In the genomic region with DNA sequence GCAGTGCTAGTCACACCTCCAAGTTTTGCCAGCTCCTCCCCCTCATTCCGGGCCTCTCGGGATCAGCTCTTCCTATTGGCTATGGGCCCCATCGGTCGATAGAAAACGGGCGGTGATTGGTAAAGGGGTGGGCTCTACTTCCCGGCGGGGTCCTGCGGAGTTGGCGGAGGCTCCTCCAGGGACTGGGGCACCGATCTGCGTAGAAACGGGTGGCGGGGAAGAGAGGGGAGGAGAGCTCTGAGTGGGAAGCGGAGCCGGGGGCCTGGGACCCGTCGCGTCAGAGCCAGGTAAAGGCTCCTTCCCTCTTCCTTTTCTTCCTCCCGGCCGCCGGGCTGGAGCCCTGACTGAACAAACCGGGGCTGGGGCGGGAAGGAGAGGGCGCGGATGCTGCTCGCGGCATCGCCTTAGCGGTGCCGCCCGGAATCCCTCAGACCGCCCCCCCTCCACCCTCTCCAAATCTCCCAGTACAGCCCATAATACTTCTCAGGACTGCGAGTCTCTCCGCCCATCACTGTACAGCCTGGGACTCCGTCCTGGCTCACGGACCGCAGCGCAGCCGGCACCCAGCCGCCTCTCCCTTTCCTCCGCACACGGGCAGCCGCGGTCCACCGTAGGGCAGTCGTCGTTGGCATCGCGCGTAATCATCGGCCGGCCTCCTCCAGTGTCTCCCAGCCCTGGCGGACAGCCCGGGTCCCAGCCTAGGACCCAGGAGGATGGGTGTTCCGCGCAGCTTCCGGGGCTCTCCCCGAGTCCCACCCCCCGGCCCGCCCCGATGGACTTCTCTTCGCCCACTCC, we compare ENCODE assay signal across 8 cellular contexts. TPM values are rescaled to one million over a fixed set of nuclear protein-coding genes. Genes with fewer than 3 reads are reported as not detected.
DNase-seq lines count a peak whose midpoint lies in the region; ATAC-seq and TF ChIP-seq lines count a peak whose summit lies in the region.
"Not testable (repeated sequence)": the region's sequence is repeated elsewhere in the genome, so short reads cannot be mapped to it uniquely, and the experiment has no call there.

A gene (plus strand): TSS at position 178 of the 795 bp plus-strand sequence. CDS start 2,430 bp downstream, outside the sequence.

- not testable (repeated sequence) for H3K27me3 Mint-ChIP-seq in naive B cell

- in situ Hi-C loops in Caki2 (cut with HindIII; ENCODE audit: low pct_unique_long_range_greater_than_20kb, low sequenced_read_pairs): not testable (repeated sequence)

- TF ChIP-seq CTCF in NB4 (IDR thresholded peaks at IDR 0.05; ENCODE audit: low read depth, low read length); fibroblast of pulmonary artery (IDR thresholded peaks at IDR 0.05; ENCODE audit: low read length, missing control alignments): not testable (repeated sequence)

- TF ChIP-seq POLR2A in NB4 (IDR thresholded peaks at IDR 0.05; ENCODE audit: extremely low read depth, insufficient read length): not testable (repeated sequence)

- H3K27ac Mint-ChIP-seq in naive B cell: peak within 1 kb of the TSS in 5 of 6 donors; percentile 2 to 87 (median 44)

- not testable (repeated sequence) for H3K4me1 Mint-ChIP-seq in naive B cell

- not testable (repeated sequence) for H3K36me3 Mint-ChIP-seq in naive B cell

- peak; percentile 69 for DNase-seq in Caki2 (ENCODE audit: low read depth)
- peak; percentile 34 for DNase-seq in HCEC 1CT
- DNase-seq in NB4 (ENCODE audit: low read depth): peak; percentile 70
- peak; percentile 39 for DNase-seq in SKM-1 treated with dmso at 0.1 percent for 144 hours (lab: John Stamatoyannopoulos, UW; ENCODE audit: unreplicated experiment)
- peak; percentile 19 for DNase-seq in activated gamma-delta T cell treated with Interleukin-2 at 50 U/mL for 16 hours
- DNase-seq in fibroblast of pulmonary artery (ENCODE audit: low read depth): peak; percentile 65
- peak; percentile 55 for DNase-seq in naive B cell
- DNase-seq in stimulated activated CD8-positive, alpha-beta memory T cell treated with anti-CD3 and anti-CD28 coated beads, Interleukin-15, amount 100 ng/mL, for 48 hours (ENCODE audit: low read depth in 2 of 2): peak; percentile 35 to 43

- not testable (repeated sequence) for H3K9me3 Mint-ChIP-seq in naive B cell

- peak; percentile 1 for ATAC-seq in naive B cell (ENCODE audit: low read depth in 2 of 2)

- H3K4me3 Mint-ChIP-seq in naive B cell: peak within 1 kb of the TSS; percentile 74 to 95 (median 89)

- H3K4me3 ChIP-seq in NB4 (ENCODE audit: low read depth, low read length): peak within 1 kb of the TSS; percentile 49
- peak within 1 kb of the TSS; percentile 53 for H3K4me3 ChIP-seq in fibroblast of pulmonary artery (replicated peaks; ENCODE audit: low read depth, low read length)

RNA-seq across cellular contexts. Expression of the gene that starts here (rescaled TPM):
- total RNA-seq in Caki2 (2014; rRNA removed; shearing (Covaris generic); ENCODE audit: low replicate concordance): 21.6 and 28.9 TPM in 2 replicates
- 10 to 100 TPM in 4 of 6 donors, 1 to 10 TPM in 2; 8.6 to 31.7 (median 11.5) TPM for polyA plus RNA-seq in naive B cell (ENCODE audit: low read depth in 6 of 6)

Comparison
In these comparisons a context has a peak if more than half of its experiments do, and no peak if none do; other contexts are left out.
1. Peak in every context shown above with its lines: DNase-seq, ATAC-seq and H3K4me3 ChIP-seq.
2. DNase-seq: peak in every context shown above with its lines; median percentile 70 in NB4; 69 in Caki2; 65 in fibroblast of pulmonary artery; 55 in naive B cell; 39 in SKM-1 treated with dmso at 0.1 percent for 144 hours; 39 in stimulated activated CD8-positive, alpha-beta memory T cell treated with anti-CD3 and anti-CD28 coated beads, Interleukin-15, amount 100 ng/mL, for 48 hours; 34 in HCEC 1CT; 19 in activated gamma-delta T cell treated with Interleukin-2 at 50 U/mL for 16 hours.